ENCODE assay signal across 1 cellular context in genomic region chr10:98107644-98108430, GRCh38.
TF ChIP-seq lines count a peak whose summit lies in the region.

No MANE protein-coding gene starts in this region.

TF ChIP-seq in WTC11, 78 proteins besides CTCF, POLR2A, EP300 and RAD21 (continued from another document):
- TF ChIP-seq ZNF532 (CRISPR knock-in tag; IDR thresholded peaks at IDR 0.05; ENCODE audit: borderline replicate concordance) = no peak
